Comparison of ENCODE assay signal across 16 cellular contexts in the genomic region with DNA sequence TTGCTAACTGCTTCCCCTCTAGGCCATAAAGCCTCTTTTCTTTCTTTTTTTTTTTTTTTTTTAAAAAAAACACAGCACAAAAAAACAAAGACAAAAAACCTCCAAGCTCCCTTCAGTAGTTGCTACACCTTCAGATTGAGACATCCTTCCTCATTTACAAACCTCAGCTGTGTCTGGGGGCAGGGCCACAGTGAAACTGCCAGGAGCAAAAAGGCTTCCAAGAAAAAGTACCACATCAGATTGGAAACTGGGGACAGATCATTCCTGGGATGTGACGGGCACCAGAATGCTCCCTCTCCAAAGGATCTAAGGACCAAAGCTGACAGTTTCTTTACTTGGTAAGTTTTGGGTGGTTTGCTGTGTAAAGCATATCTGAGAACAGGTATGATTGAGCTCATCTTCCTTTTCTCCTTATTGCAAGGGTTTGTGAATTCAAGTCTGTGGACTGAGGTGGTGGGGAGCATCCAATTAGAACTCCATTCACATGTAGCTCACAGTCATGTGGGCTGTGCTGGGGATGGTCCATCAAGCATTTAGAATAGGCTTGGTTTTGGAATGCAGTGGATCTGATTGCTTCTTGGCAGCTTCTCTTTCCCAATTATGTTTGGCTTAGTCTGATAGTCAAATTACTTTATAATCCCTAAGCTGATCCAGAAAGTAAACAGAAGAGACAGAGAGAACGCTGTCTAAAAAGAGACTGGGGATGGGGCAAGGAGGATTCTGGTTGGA. TPM values are rescaled to one million over a fixed set of nuclear protein-coding genes. Genes with fewer than 3 reads are reported as not detected.
DNase-seq lines count a peak whose midpoint lies in the region; ATAC-seq, FAIRE-seq and TF ChIP-seq lines count a peak whose summit lies in the region.
"Had no signal": no experiment of that assay in that cellular context is flagged by ENCODE, and none has a peak within 500 bp of the region (broad histone marks: within the 10 kb centered on the region; RNA-seq: fewer than 3 reads in every experiment).

No MANE protein-coding gene starts in this region.

- H3K4me3 ChIP-seq in A673 (ENCODE audit: low read depth, low read length, poor library complexity, severe bottlenecking) (no peak overlapping the region), bronchial epithelial cell (ENCODE audit: low read depth, low read length) (no peak overlapping the region), gastroesophageal sphincter (no peak overlapping the region)

- H3K4me1 Mint-ChIP-seq in activated T-cell treated with anti-CD3 and anti-CD28 coated beads, Interleukin-2, amount 50 U/mL, for 72 hours (ENCODE audit: low read depth), result no peaks in the 10 kb centered on the region
- H3K4me1 Mint-ChIP-seq: activated CD4-positive, alpha-beta memory T cell treated with anti-CD3 and anti-CD28 coated beads, Interleukin-2, amount 10 ng/mL, durations not matched to agents 7 days and 5 days; naive thymus-derived CD8-positive, alpha-beta T cell had no signal

- CTCF ChIA-PET in A673 (lab: Charles Lee), result no interaction called here

- 27 to 44% methylated on average over 2 of the region's 2 CpGs for WGBS in gastroesophageal sphincter (ENCODE audit: low coverage in 1 of 2), 2 donors

- H3K36me3 ChIP-seq in A673 (ENCODE audit: insufficient read depth, low read length, poor library complexity, severe bottlenecking) (no peaks in the 10 kb centered on the region), bronchial epithelial cell (ENCODE audit: control insufficient read depth, insufficient read depth, low read length) (no peaks in the 10 kb centered on the region), gastroesophageal sphincter (no peaks in the 10 kb centered on the region)

- H3K27ac ChIP-seq in A673 (ENCODE audit: low read depth, low read length, poor library complexity, severe bottlenecking) (no peak overlapping the region), gastroesophageal sphincter (peak overlapping the region in 1 of 4 donors; percentile 25)

- H3K36me3 Mint-ChIP-seq in activated T-cell treated with anti-CD3 and anti-CD28 coated beads, Interleukin-2, amount 50 U/mL, for 72 hours (ENCODE audit: insufficient read depth in 2 of 2), result no peaks in the 10 kb centered on the region
- H3K36me3 Mint-ChIP-seq: naive thymus-derived CD8-positive, alpha-beta T cell had no signal

- ATAC-seq in gastroesophageal sphincter (no peak), HG02884 (IDR thresholded peaks at IDR 0.05; ENCODE audit: unreplicated experiment) (no peak)
- ATAC-seq in activated T-cell treated with anti-CD3 and anti-CD28 coated beads, Interleukin-2, amount 50 U/mL, for 72 hours (replicated peaks in 1 of 2), result no peak
- ATAC-seq: effector memory CD8-positive, alpha-beta T cell; naive thymus-derived CD8-positive, alpha-beta T cell had no signal

- no peak for TF ChIP-seq CTCF in A673 (conservative IDR thresholded peaks at IDR 0.05; ENCODE audit: low read depth, low read length)
- TF ChIP-seq CTCF in bronchial epithelial cell (IDR thresholded peaks at IDR 0.05; ENCODE audit: insufficient read depth, low read length, severe bottlenecking), result no peak
- no peak for TF ChIP-seq CTCF in gastroesophageal sphincter (IDR thresholded peaks at IDR 0.05)

- H3K27ac Mint-ChIP-seq in activated T-cell treated with anti-CD3 and anti-CD28 coated beads, Interleukin-2, amount 50 U/mL, for 72 hours, result no peak overlapping the region
- H3K27ac Mint-ChIP-seq: activated CD4-positive, alpha-beta memory T cell treated with anti-CD3 and anti-CD28 coated beads, Interleukin-2, amount 10 ng/mL, durations not matched to agents 7 days and 5 days; activated T-helper 2 cell treated with anti-CD3 and anti-CD28 coated beads, Interferon-gamma antibody, Interleukin-2, Interleukin-4, amounts not matched to agents 10 μg/mL and 5 μg/mL and 100 μg/mL, durations not matched to agents 14 hours and 24 hours and 36 hours; effector memory CD8-positive, alpha-beta T cell; naive thymus-derived CD8-positive, alpha-beta T cell; T-helper 2 cell treated with Interferon-gamma antibody and Interleukin-4, amounts not matched to agents 5 μg/mL and 100 μg/mL, for 36 hours had no signal

- FAIRE-seq in bronchial epithelial cell (lab: Jason Lieb, UNC), result peak; percentile 81
- FAIRE-seq: astrocyte had no signal

- no peak for TF ChIP-seq POLR2A in gastroesophageal sphincter (IDR thresholded peaks at IDR 0.05)

- BruUV-seq in A673 (replicated peaks; lab: Mats Ljungman, UMichigan), result no TSS peak

- peaks cover 16% of the 10 kb centered on the region in 2 donors for H3K9me3 Mint-ChIP-seq in activated T-cell treated with anti-CD3 and anti-CD28 coated beads, Interleukin-2, amount 50 U/mL, for 72 hours

- intact Hi-C loops in A673 (cut with micrococcal nuclease; ENCODE audit: unreplicated experiment), result no loop called here

- no peak for TF ChIP-seq EP300 in gastroesophageal sphincter (IDR thresholded peaks at IDR 0.05)

- DNase-seq in A673 (ENCODE audit: low spot score) (peak; percentile 31), NCI-H82 (lab: John Stamatoyannopoulos, UW) (peak; percentile 70), bronchial epithelial cell (ENCODE audit: low read depth) (no peak), midbrain (lab: John Stamatoyannopoulos, UW) (peak; percentile 70), NCI-H146 treated with DMSO at 0.1 percent for 48 hours (lab: John Stamatoyannopoulos, UW; ENCODE audit: unreplicated experiment) (no peak)
- DNase-seq in activated T-cell treated with anti-CD3 and anti-CD28 coated beads, Interleukin-2, amount 50 U/mL, for 72 hours, result no peak
- DNase-seq: activated CD4-positive, alpha-beta memory T cell treated with anti-CD3 and anti-CD28 coated beads, Interleukin-2, amount 10 ng/mL, durations not matched to agents 7 days and 5 days; effector memory CD8-positive, alpha-beta T cell; naive thymus-derived CD8-positive, alpha-beta T cell had no signal

- H3K4me1 ChIP-seq in A673 (ENCODE audit: insufficient read depth, low read length, poor library complexity, severe bottlenecking) (no peaks in the 10 kb centered on the region), gastroesophageal sphincter (peaks cover 0 to 20% (median 17%) of the 10 kb centered on the region in 3 donors)

- no peaks in the 10 kb centered on the region for H3K27me3 Mint-ChIP-seq in activated T-cell treated with anti-CD3 and anti-CD28 coated beads, Interleukin-2, amount 50 U/mL, for 72 hours (ENCODE audit: low read depth)
- H3K27me3 Mint-ChIP-seq: activated CD4-positive, alpha-beta memory T cell treated with anti-CD3 and anti-CD28 coated beads, Interleukin-2, amount 10 ng/mL, durations not matched to agents 7 days and 5 days; effector memory CD8-positive, alpha-beta T cell; naive thymus-derived CD8-positive, alpha-beta T cell had no signal

- H3K27me3 ChIP-seq in A673 (replicated peaks; ENCODE audit: insufficient read depth, low read depth, low read length, poor library complexity) (no peaks in the 10 kb centered on the region), bronchial epithelial cell (ENCODE audit: control insufficient read depth, insufficient read depth, low read length) (no peaks in the 10 kb centered on the region), gastroesophageal sphincter (no peaks in the 10 kb centered on the region)

- H3K9me3 ChIP-seq in A673 (ENCODE audit: low read depth, low read length, poor library complexity, severe bottlenecking) (no peaks in the 10 kb centered on the region), gastroesophageal sphincter (peaks cover 0 to 4% (median 0%) of the 10 kb centered on the region in 3 donors)

- H3K4me3 Mint-ChIP-seq in activated T-cell treated with anti-CD3 and anti-CD28 coated beads, Interleukin-2, amount 50 U/mL, for 72 hours, result no peak overlapping the region
- H3K4me3 Mint-ChIP-seq: activated CD4-positive, alpha-beta memory T cell treated with anti-CD3 and anti-CD28 coated beads, Interleukin-2, amount 10 ng/mL, durations not matched to agents 7 days and 5 days; effector memory CD8-positive, alpha-beta T cell; naive thymus-derived CD8-positive, alpha-beta T cell; T-helper 2 cell treated with Interferon-gamma antibody and Interleukin-4, amounts not matched to agents 5 μg/mL and 100 μg/mL, for 36 hours had no signal

- POLR2A ChIA-PET in A673 (lab: Charles Lee; ENCODE audit: low non-redundant PET), result interaction anchor here (0.6 kb wide), 1 partner anchor 158 kb away, joined by 9 read pairs; no protein-coding TSS in a partner anchor

RNA-seq across cellular contexts. Expression of gene BBOX1, which starts 0.7 kb away (rescaled TPM):
- not detected in 2 replicates for total RNA-seq in A673 (2021)
- 1.3 and 5.6 TPM in 2 replicates for total RNA-seq in bronchial epithelial cell
- 1 to 10 TPM in 1 of 4 donors, under 1 TPM in 1, not detected in 2; 0.67 to 4.4 TPM for total RNA-seq in gastroesophageal sphincter
- not detected for total RNA-seq in activated T-cell treated with anti-CD3 and anti-CD28 coated beads, Interleukin-2, amount 50 U/mL, for 72 hours
- total RNA-seq: activated CD4-positive, alpha-beta memory T cell treated with anti-CD3 and anti-CD28 coated beads, Interleukin-2, amount 10 ng/mL, durations not matched to agents 7 days and 5 days; activated T-helper 2 cell treated with anti-CD3 and anti-CD28 coated beads, Interferon-gamma antibody, Interleukin-2, Interleukin-4, amounts not matched to agents 10 μg/mL and 5 μg/mL and 100 μg/mL, durations not matched to agents 14 hours and 24 hours and 36 hours; Calu3; naive thymus-derived CD8-positive, alpha-beta T cell had no signal

RNA-seq across cellular contexts. Expression of gene FIBIN, which starts 47.4 kb away (rescaled TPM):
- total RNA-seq in A673 (2021), result 0.15 TPM in 1 of 2 replicates, not detected in the other
- 14.2 and 33.4 TPM in 2 replicates for total RNA-seq in bronchial epithelial cell
- total RNA-seq in gastroesophageal sphincter, result 100 to 1,000 TPM in 2 of 4 donors, 10 to 100 TPM in 2; 53.2 to 143 (median 105) TPM
- total RNA-seq in activated T-cell treated with anti-CD3 and anti-CD28 coated beads, Interleukin-2, amount 50 U/mL, for 72 hours, result not detected
- total RNA-seq: activated CD4-positive, alpha-beta memory T cell treated with anti-CD3 and anti-CD28 coated beads, Interleukin-2, amount 10 ng/mL, durations not matched to agents 7 days and 5 days; activated T-helper 2 cell treated with anti-CD3 and anti-CD28 coated beads, Interferon-gamma antibody, Interleukin-2, Interleukin-4, amounts not matched to agents 10 μg/mL and 5 μg/mL and 100 μg/mL, durations not matched to agents 14 hours and 24 hours and 36 hours; Calu3; naive thymus-derived CD8-positive, alpha-beta T cell; RPMI7951 had no signal

Comparison
In these comparisons a context has a peak if more than half of its experiments do, and no peak if none do; other contexts are left out.
1. DNase-seq: peak in A673 (single experiment), NCI-H82 (single experiment) and midbrain (single experiment); none in bronchial epithelial cell (single experiment), activated T-cell treated with anti-CD3 and anti-CD28 coated beads, Interleukin-2, amount 50 U/mL, for 72 hours (0 of 2) and NCI-H146 treated with DMSO at 0.1 percent for 48 hours (single experiment).
2. RNA of gene FIBIN, which starts 47.4 kb away (total RNA-seq): 53.2 to 143 TPM in gastroesophageal sphincter and 14.2 to 33.4 TPM in bronchial epithelial cell; 0.15 TPM in A673 and not detected in activated T-cell treated with anti-CD3 and anti-CD28 coated beads, Interleukin-2, amount 50 U/mL, for 72 hours; every median in the first group is over 10 times any median in the second.